In the genomic region with DNA sequence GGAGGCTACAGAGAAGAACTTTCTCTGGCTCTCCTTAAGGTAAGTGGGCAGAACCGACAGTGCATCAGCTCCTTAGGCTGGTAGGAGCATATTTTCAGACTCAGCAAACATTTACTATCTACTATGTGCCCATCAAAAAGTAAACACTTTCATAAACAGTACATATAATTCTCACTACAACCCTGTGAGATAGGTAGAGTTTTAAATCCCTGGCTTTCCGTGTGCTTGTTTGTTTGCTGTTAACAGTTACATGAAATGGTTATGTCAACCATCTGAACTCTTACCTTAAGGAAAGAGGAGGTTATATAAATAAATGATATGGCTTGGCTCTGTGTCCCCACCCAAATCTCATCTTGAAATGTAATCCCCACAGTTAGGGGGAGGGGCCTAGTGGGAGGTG, we compare ENCODE assay signal across 9 cellular contexts.
"Had no signal": no experiment of that assay in that cellular context is flagged by ENCODE, and none has a peak within 500 bp of the region (broad histone marks: within the 10 kb centered on the region; RNA-seq: fewer than 3 reads in every experiment).

No MANE protein-coding gene starts in this region.

- H2AFZ ChIP-seq: GM23248 had no signal

- H3K9ac ChIP-seq: GM23248 had no signal

- ATAC-seq: HCT116, HepG2 had no signal

- H3K9me3 ChIP-seq: HAP-1 had no signal

- H3K36me3 ChIP-seq: HAP-1 had no signal

- H3K4me1 ChIP-seq: HAP-1 had no signal

- H3K27ac ChIP-seq: GM23248, HL-60 had no signal

- H3K4me3 ChIP-seq: GM23248, HAP-1 had no signal

- DNase-seq: GM23248, GOT3, H7, HFFc6, KBM-7 had no signal
